9 cellular contexts compared by ENCODE assay signal in genomic region chr6:168060521-168060931, GRCh38. TPM values are rescaled to one million over a fixed set of nuclear protein-coding genes. Genes with fewer than 3 reads are reported as not detected.
A peak's percentile ranks its signal among the peaks of the same experiment; 100 is the strongest.
DNase-seq lines count a peak whose midpoint lies in the region; ATAC-seq and TF ChIP-seq lines count a peak whose summit lies in the region.
"Had no signal": no experiment of that assay in that cellular context is flagged by ENCODE, and none has a peak within 500 bp of the region (broad histone marks: within the 10 kb centered on the region; RNA-seq: fewer than 3 reads in every experiment).

No MANE protein-coding gene starts in this region.

- DNase-seq in DMS114 treated with DMSO at 0.1 percent for 48 hours (lab: John Stamatoyannopoulos, UW; ENCODE audit: unreplicated experiment) (peak; percentile 1), NCI-H69 (lab: John Stamatoyannopoulos, UW) (peak; percentile 38), fibroblast of mammary gland (ENCODE audit: low read depth) (peak; percentile 54), non-pigmented ciliary epithelial cell (ENCODE audit: low read depth) (peak; percentile 19), UCSD-AML1 (lab: John Stamatoyannopoulos, UW; ENCODE audit: unreplicated experiment) (no peak), NCI-H128 (lab: John Stamatoyannopoulos, UW; ENCODE audit: unreplicated experiment) (no peak)
- DNase-seq in activated naive CD4-positive, alpha-beta T cell treated with anti-CD3 and anti-CD28 coated beads for 36 hours: no peak

- H3K27ac Mint-ChIP-seq in activated naive CD4-positive, alpha-beta T cell treated with anti-CD3 and anti-CD28 coated beads for 36 hours: no peak overlapping the region

- no peak overlapping the region for H3K4me3 Mint-ChIP-seq in activated naive CD4-positive, alpha-beta T cell treated with anti-CD3 and anti-CD28 coated beads for 36 hours

- TF ChIP-seq CTCF in fibroblast of mammary gland (conservative IDR thresholded peaks at IDR 0.05; ENCODE audit: control insufficient read depth, insufficient read depth, low read depth, low read length): peak; percentile 33

- H3K4me3 ChIP-seq in fibroblast of mammary gland (ENCODE audit: control insufficient read depth, low read depth, low read length): no peak overlapping the region
- H3K4me3 ChIP-seq: HAP-1 had no signal

- H3K36me3 Mint-ChIP-seq in activated naive CD4-positive, alpha-beta T cell treated with anti-CD3 and anti-CD28 coated beads for 36 hours (ENCODE audit: low read depth): no peaks in the 10 kb centered on the region

- intact Hi-C loops in activated naive CD4-positive, alpha-beta T cell treated with anti-CD3 and anti-CD28 coated beads for 36 hours (cut with micrococcal nuclease): no loop called here

- H3K4me1 Mint-ChIP-seq in activated naive CD4-positive, alpha-beta T cell treated with anti-CD3 and anti-CD28 coated beads for 36 hours (ENCODE audit: low read depth): no peaks in the 10 kb centered on the region

- ATAC-seq in GM21576 (IDR thresholded peaks at IDR 0.05; ENCODE audit: unreplicated experiment): no peak

- H3K27me3 Mint-ChIP-seq in activated naive CD4-positive, alpha-beta T cell treated with anti-CD3 and anti-CD28 coated beads for 36 hours (ENCODE audit: low read depth): no peaks in the 10 kb centered on the region

- H3K9me3 Mint-ChIP-seq in activated naive CD4-positive, alpha-beta T cell treated with anti-CD3 and anti-CD28 coated beads for 36 hours: no peaks in the 10 kb centered on the region

- CTCF ChIA-PET in activated naive CD4-positive, alpha-beta T cell treated with anti-CD3 and anti-CD28 coated beads for 36 hours (lab: Charles Lee): no interaction called here

RNA-seq across cellular contexts. Expression of gene FRMD1, which starts 18.5 kb away (rescaled TPM):
- total RNA-seq in activated naive CD4-positive, alpha-beta T cell treated with anti-CD3 and anti-CD28 coated beads for 36 hours: not detected

Comparison
In these comparisons a context has a peak if more than half of its experiments do, and no peak if none do; other contexts are left out.
1. DNase-seq: peak in DMS114 treated with DMSO at 0.1 percent for 48 hours (single experiment), NCI-H69 (single experiment), fibroblast of mammary gland (single experiment) and non-pigmented ciliary epithelial cell (single experiment); none in UCSD-AML1 (single experiment), activated naive CD4-positive, alpha-beta T cell treated with anti-CD3 and anti-CD28 coated beads for 36 hours (single experiment) and NCI-H128 (single experiment).